ENCODE assay signal across 8 cellular contexts in genomic region chr5:115545065-115545882, GRCh38. TPM values are rescaled to one million over a fixed set of nuclear protein-coding genes. Genes with fewer than 3 reads are reported as not detected.
DNase-seq lines count a peak whose midpoint lies in the region; ATAC-seq and TF ChIP-seq lines count a peak whose summit lies in the region.

No MANE protein-coding gene starts in this region.

- peak overlapping the region; percentile 87 to 100 (median 95) for H3K4me3 Mint-ChIP-seq in CD4-positive, alpha-beta memory T cell
- peak overlapping the region; percentile 96 for H3K4me3 Mint-ChIP-seq in mesothelial cell of epicardium

- no peaks in the 10 kb centered on the region for H3K27me3 ChIP-seq in CD4-positive, alpha-beta memory T cell (ENCODE audit: insufficient read depth, low read length)

- peaks cover 38% of the 10 kb centered on the region for H3K4me1 ChIP-seq in CD4-positive, alpha-beta memory T cell (ENCODE audit: insufficient read depth, low read length)
- peaks cover 21% of the 10 kb centered on the region for H3K4me1 ChIP-seq in mucosa of descending colon (ENCODE audit: low read depth)

- TF ChIP-seq CTCF in mesothelial cell of epicardium (IDR thresholded peaks at IDR 0.05; ENCODE audit: unreplicated experiment): no peak
- TF ChIP-seq CTCF in mucosa of descending colon (IDR thresholded peaks at IDR 0.05): no peak

- H3K36me3 Mint-ChIP-seq in CD4-positive, alpha-beta memory T cell: peaks cover 17 to 40% of the 10 kb centered on the region in 2 donors
- H3K36me3 Mint-ChIP-seq in mesothelial cell of epicardium: peaks cover 7% of the 10 kb centered on the region

- peak; percentile 0 for ATAC-seq in HG03159 (IDR thresholded peaks at IDR 0.05; ENCODE audit: unreplicated experiment)
- no peak for ATAC-seq in mucosa of descending colon

- no peaks in the 10 kb centered on the region for H3K36me3 ChIP-seq in CD4-positive, alpha-beta memory T cell (ENCODE audit: insufficient read depth, low read length)
- H3K36me3 ChIP-seq in mucosa of descending colon (ENCODE audit: low read depth): no peaks in the 10 kb centered on the region

- POLR2A ChIA-PET in CD4-positive, alpha-beta memory T cell (lab: Charles Lee; ENCODE audit: partially characterized antibody): interaction anchor here (1.2 to 3.8 kb wide), 9 partner anchors 11 to 540 kb away, joined by 3 to 35 read pairs (median 13); partner anchors contain the start of genes AP3S1, ATG12, CCDC112 and COMMD10

- H3K4me3 ChIP-seq in CD4-positive, alpha-beta memory T cell (ENCODE audit: low read length in 2 of 2): peak overlapping the region; percentile 20 to 33
- no peak overlapping the region for H3K4me3 ChIP-seq in mucosa of descending colon

- peaks cover 0 to 8% (median 4%) of the 10 kb centered on the region in 8 donors for H3K9me3 Mint-ChIP-seq in CD4-positive, alpha-beta memory T cell
- H3K9me3 Mint-ChIP-seq in mesothelial cell of epicardium: no peaks in the 10 kb centered on the region

- H3K4me1 Mint-ChIP-seq in CD4-positive, alpha-beta memory T cell: peaks cover 24 to 48% (median 32%) of the 10 kb centered on the region in 4 donors
- H3K4me1 Mint-ChIP-seq in mesothelial cell of epicardium: peaks cover 30% of the 10 kb centered on the region

- no peaks in the 10 kb centered on the region for H3K27me3 Mint-ChIP-seq in CD4-positive, alpha-beta memory T cell
- H3K27me3 Mint-ChIP-seq in mesothelial cell of epicardium (ENCODE audit: low read depth): no peaks in the 10 kb centered on the region

- H3K27ac ChIP-seq in CD4-positive, alpha-beta memory T cell (ENCODE audit: low read depth, low read length): peak overlapping the region; percentile 97

- no peak for DNase-seq in CD4-positive, alpha-beta memory T cell
- DNase-seq in amniotic epithelial cell (ENCODE audit: low read depth): peak; percentile 79
- DNase-seq in mesothelial cell of epicardium (ENCODE audit: low spot score in 2 of 2, unreplicated experiment in 2 of 2): no peak
- no peak for DNase-seq in HuH-7.5 (ENCODE audit: low spot score)
- no peak for DNase-seq in GM03348 (ENCODE audit: low spot score)
- no peak for DNase-seq in mucosa of descending colon
- DNase-seq in ureter (ENCODE audit: low spot score): no peak

- peaks cover 0 to 3% of the 10 kb centered on the region in 2 donors for H3K9me3 ChIP-seq in CD4-positive, alpha-beta memory T cell (ENCODE audit: control insufficient read depth in 1 of 2, low read length in 2 of 2)
- H3K9me3 ChIP-seq in mucosa of descending colon: peaks cover 11% of the 10 kb centered on the region

- intact Hi-C loops in CD4-positive, alpha-beta memory T cell (cut with micrococcal nuclease): loop anchor here (2.0 kb wide), 3 partner anchors 282 to 540 kb away; partner anchors contain the start of genes COMMD10 and PGGT1B
- intact Hi-C loops in mucosa of descending colon (cut with DNase I, micrococcal nuclease): no loop called here

- CTCF ChIA-PET in CD4-positive, alpha-beta memory T cell (lab: Charles Lee; ENCODE audit: partially characterized antibody): interaction anchor here (1.4 to 2.0 kb wide), 2 partner anchors 17 to 80 kb away, joined by 3 to 9 read pairs; partner anchors contain the start of gene TMED7

- H3K27ac Mint-ChIP-seq in CD4-positive, alpha-beta memory T cell: peak overlapping the region; percentile 93 to 99 (median 98)
- peak overlapping the region; percentile 78 for H3K27ac Mint-ChIP-seq in mesothelial cell of epicardium

RNA-seq across cellular contexts. Expression of gene FEM1C, which starts 0.7 kb away (rescaled TPM):
- 10 to 100 TPM; 17.4 to 19.7 TPM for total RNA-seq in CD4-positive, alpha-beta memory T cell
- polyA plus RNA-seq in CD4-positive, alpha-beta memory T cell: 1 to 10 TPM; 2.3 to 3.8 TPM
- total RNA-seq in mesothelial cell of epicardium (15.2 to 15.9 TPM (median 15.5 TPM) in 3 replicates), mucosa of descending colon (10 to 100 TPM; 31.1 to 37.7 (median 33.5) TPM), ureter (19.1 TPM)

RNA-seq across cellular contexts. Expression of gene TICAM2, which starts 57.0 kb away (rescaled TPM):
- total RNA-seq in CD4-positive, alpha-beta memory T cell: 1 to 10 TPM; 1.3 to 1.6 TPM
- under 1 TPM in 1 of 2 donors, not detected in 1; 0.52 TPM for polyA plus RNA-seq in CD4-positive, alpha-beta memory T cell
- total RNA-seq in mesothelial cell of epicardium (1.6 to 2.1 TPM (median 1.6 TPM) in 3 replicates), mucosa of descending colon (1 to 10 TPM; 1.9 to 4.3 (median 3.5) TPM), ureter (2.8 TPM)
